In genomic region chr4:76251448-76252270, GRCh38 we compare ENCODE assay signal across 9 cellular contexts. TPM values are rescaled to one million over a fixed set of nuclear protein-coding genes. Genes with fewer than 3 reads are reported as not detected.
DNase-seq lines count a peak whose midpoint lies in the region; ATAC-seq and TF ChIP-seq lines count a peak whose summit lies in the region.
"Had no signal": no experiment of that assay in that cellular context is flagged by ENCODE, and none has a peak within 500 bp of the region (broad histone marks: within the 10 kb centered on the region; RNA-seq: fewer than 3 reads in every experiment).

Gene FAM47E (plus strand): TSS chr4:76251721. CDS start chr4:76251747, 26 bp downstream.

- H3K27ac ChIP-seq in HUES64 (ENCODE audit: low read depth, low read length) = no peak within 1 kb of the TSS
- peak within 1 kb of the TSS in 6 of 10 donors; percentile 1 to 54 (median 46) for H3K27ac ChIP-seq in heart right ventricle
- no peak within 1 kb of the TSS for H3K27ac ChIP-seq in aorta (ENCODE audit: low read depth in 1 of 2, low read length in 2 of 2)

- DNase-seq in DMS53 (lab: John Stamatoyannopoulos, UW) (peak; percentile 96), RPMI8226 (peak; percentile 67), adipocyte (ENCODE audit: low read depth) (peak; percentile 66), heart right ventricle (peak; percentile 72 to 78), omental fat pad (ENCODE audit: low spot score) (no peak), aorta (peak; percentile 89 to 92)

- H3K27me3 ChIP-seq in HUES64 (ENCODE audit: insufficient read depth, low read length) (peaks cover 28% of the 10 kb centered on the region), adipocyte (replicated peaks; ENCODE audit: control insufficient read depth, insufficient read depth, low read length) (peaks cover 46% of the 10 kb centered on the region), heart right ventricle (peaks cover 0 to 62% (median 17%) of the 10 kb centered on the region in 7 donors), aorta (ENCODE audit: control insufficient read depth in 1 of 2, insufficient read depth in 2 of 2, low read length in 1 of 2) (no peaks in the 10 kb centered on the region)

- peak within 1 kb of the TSS; percentile 52 for H3K4me3 ChIP-seq in HUES64 (ENCODE audit: low read length)
- peak within 1 kb of the TSS; percentile 83 for H3K4me3 ChIP-seq in adipocyte (ENCODE audit: low read length)
- H3K4me3 ChIP-seq in heart right ventricle = peak within 1 kb of the TSS; percentile 16 to 77 (median 66)
- H3K4me3 ChIP-seq in aorta (ENCODE audit: low read length in 2 of 2) = peak within 1 kb of the TSS; percentile 60 to 64

- H3K9me3 ChIP-seq in HUES64 (ENCODE audit: insufficient read depth, low read depth, low read length) = no peaks in the 10 kb centered on the region
- H3K9me3 ChIP-seq in adipocyte (ENCODE audit: control insufficient read depth, low read length) = no peaks in the 10 kb centered on the region
- no peaks in the 10 kb centered on the region for H3K9me3 ChIP-seq in heart right ventricle
- no peaks in the 10 kb centered on the region for H3K9me3 ChIP-seq in aorta (ENCODE audit: control insufficient read depth, low read length)

- peaks cover 10% of the 10 kb centered on the region; the same call in 1 of the 2 replicates for H3K4me1 ChIP-seq in HUES64 (ENCODE audit: insufficient read depth, low read length)
- peaks cover 9% of the 10 kb centered on the region for H3K4me1 ChIP-seq in adipocyte (ENCODE audit: control insufficient read depth, insufficient read depth, low read length)
- H3K4me1 ChIP-seq in heart right ventricle = peaks cover 0 to 15% (median 7%) of the 10 kb centered on the region in 9 donors
- no peaks in the 10 kb centered on the region for H3K4me1 ChIP-seq in aorta (ENCODE audit: control insufficient read depth in 1 of 2, insufficient read depth in 2 of 2, low read length in 2 of 2)

- H3K9ac ChIP-seq in HUES64 (ENCODE audit: low read depth, low read length) (peak within 1 kb of the TSS; percentile 61), adipocyte (ENCODE audit: low read length) (peak within 1 kb of the TSS; percentile 75)

- ATAC-seq in heart right ventricle (peak; percentile 95 to 99 (median 98)), omental fat pad (ENCODE audit: low FRiP score) (peak; percentile 90), aorta (ENCODE audit: low FRiP score) (peak; percentile 91), GM19328 (IDR thresholded peaks at IDR 0.05; ENCODE audit: unreplicated experiment) (no peak)

- intact Hi-C loops in heart right ventricle (cut with DNase I) (loop anchor here in 5 of 10 donors (2.0 to 10.0 kb wide), 4 partner anchors 39 to 77 kb away; partner anchors contain the start of genes SCARB2 (in 1 of the 5) and STBD1 (in 1 of the 5)), aorta (cut with DNase I) (loop anchor here in 1 of 2 donors (5.0 kb wide), 1 partner anchor 56 kb away; the partner anchor contains the start of gene STBD1)

- 10% methylated on average over 67 of the region's 67 CpGs for WGBS in HUES64
- 4 to 5% methylated on average over 66 to 67 of the region's 67 CpGs for WGBS in heart right ventricle, 2 donors
- WGBS in aorta, 2 donors = 4 to 5% methylated on average over 65 to 67 of the region's 67 CpGs

- peak in 8 of 9 donors; percentile 24 to 61 (median 47) for TF ChIP-seq CTCF in heart right ventricle (IDR thresholded peaks at IDR 0.05)
- TF ChIP-seq CTCF in omental fat pad (IDR thresholded peaks at IDR 0.05) = no peak

- no peaks in the 10 kb centered on the region for H3K36me3 ChIP-seq in HUES64 (ENCODE audit: insufficient read depth, low read length)
- H3K36me3 ChIP-seq in adipocyte (ENCODE audit: control insufficient read depth, insufficient read depth, low read length, severe bottlenecking) = no peaks in the 10 kb centered on the region
- no peaks in the 10 kb centered on the region for H3K36me3 ChIP-seq in heart right ventricle
- no peaks in the 10 kb centered on the region for H3K36me3 ChIP-seq in aorta (ENCODE audit: control insufficient read depth in 1 of 2, insufficient read depth in 2 of 2, low read length in 1 of 2)

RNA-seq across cellular contexts. Expression of gene FAM47E, which starts in this region (rescaled TPM):
- polyA plus RNA-seq in HUES64 (2013, experiment 1 of 2) = 0.80 TPM
- 3.2 TPM for polyA plus RNA-seq in HUES64 (2013, experiment 2 of 2)
- total RNA-seq in heart right ventricle (1 to 10 TPM; 2.1 to 6.3 (median 3.1) TPM), omental fat pad (1 to 10 TPM; 1.7 to 7.8 (median 3.1) TPM), aorta (1 to 10 TPM; 1.8 to 2.4 TPM)
- polyA plus RNA-seq in heart right ventricle (1 to 10 TPM in 1 of 2 donors, under 1 TPM in 1; 0.68 to 4.7 TPM), aorta (1 to 10 TPM; 1.2 to 1.9 TPM)
- total RNA-seq: T-helper 1 cell treated with Interleukin-12 subunit alpha and Interleukin-12 subunit beta and Interleukin-4 antibody, amounts not matched to agents 30 ng/mL and 1 ng/mL, for 36 hours had no signal

Comparison
In these comparisons a context has a peak if more than half of its experiments do, and no peak if none do; other contexts are left out.
1. H3K27ac ChIP-seq: peak in heart right ventricle (6 of 10); none in HUES64 (single experiment) and aorta (0 of 2).
2. CTCF ChIP-seq: peak in heart right ventricle (8 of 9); none in omental fat pad (0 of 3).
3. Peak in every context shown above with its lines, with median percentiles within 50 percentile points of each other: H3K4me3 ChIP-seq.